9 cellular contexts compared by ENCODE assay signal in the genomic region with DNA sequence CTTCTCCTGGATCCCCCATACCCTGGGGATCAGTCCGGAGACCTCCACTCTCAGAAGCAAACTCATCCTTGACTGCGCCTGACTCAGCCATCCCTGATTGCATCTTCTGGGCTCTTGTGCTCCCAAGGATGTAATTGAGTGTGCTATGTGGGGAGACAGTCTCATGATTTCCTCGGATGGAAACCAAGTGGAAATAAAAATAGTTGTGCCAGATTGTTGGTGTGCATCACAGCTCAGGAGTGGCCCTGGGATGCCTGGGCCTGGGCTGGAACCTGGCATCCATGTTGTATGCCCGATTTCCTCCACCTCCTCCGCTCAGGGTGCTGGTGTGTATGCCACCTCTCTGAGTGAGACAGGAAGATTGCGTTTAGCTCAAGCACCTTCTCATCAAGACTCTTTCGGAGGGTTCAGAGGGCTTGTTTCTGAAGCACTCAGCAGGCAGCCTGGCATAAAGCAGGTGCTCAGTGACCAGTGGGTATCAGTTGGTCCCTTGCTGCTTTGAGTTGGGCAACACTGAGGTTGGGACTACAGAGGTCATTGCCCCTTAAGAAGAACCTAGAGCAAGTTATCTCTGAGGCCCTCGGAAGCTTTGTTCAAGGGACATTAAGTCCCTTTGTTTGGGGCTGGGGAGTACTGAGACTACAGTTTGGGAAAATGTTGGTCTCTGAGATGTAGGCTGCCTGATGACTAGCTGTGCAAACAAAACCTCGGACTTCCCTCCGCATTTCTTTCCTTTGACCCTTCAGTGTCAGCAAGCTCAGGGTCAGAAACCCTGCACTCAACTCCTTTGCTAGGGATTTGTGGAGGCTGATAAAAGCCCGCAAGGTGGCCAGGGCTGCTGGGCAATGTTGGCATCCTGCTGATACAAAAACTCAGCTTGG. TPM values are rescaled to one million over a fixed set of nuclear protein-coding genes. Genes with fewer than 3 reads are reported as not detected.
DNase-seq lines count a peak whose midpoint lies in the region; ATAC-seq, FAIRE-seq and TF ChIP-seq lines count a peak whose summit lies in the region.
"Had no signal": no experiment of that assay in that cellular context is flagged by ENCODE, and none has a peak within 500 bp of the region (broad histone marks: within the 10 kb centered on the region; RNA-seq: fewer than 3 reads in every experiment).

No MANE protein-coding gene starts in this region.

- FAIRE-seq in astrocyte (lab: Jason Lieb, UNC): peak; percentile 9

- intact Hi-C loops in right lobe of liver (cut with DNase I): no loop called here

- H3K4me3 ChIP-seq in astrocyte (ENCODE audit: insufficient read depth, low read depth, low read length): no peak overlapping the region
- no peak overlapping the region for H3K4me3 ChIP-seq in right lobe of liver

- no peaks in the 10 kb centered on the region for H3K27me3 Mint-ChIP-seq in astrocyte (ENCODE audit: low read depth, unreplicated experiment)

- DNase-seq in HK-2 (ENCODE audit: unreplicated experiment) (peak; percentile 29), astrocyte (ENCODE audit: low read depth) (peak; percentile 61), right lobe of liver (no peak), activated T-cell treated with anti-CD3 and anti-CD28 coated beads for 4 hours (no peak)
- DNase-seq: activated CD4-positive, CD25-positive, alpha-beta regulatory T cell treated with anti-CD3 and anti-CD28 coated beads, Interleukin-2, amount 50 U/mL, for 72 hours; central memory CD4-positive, alpha-beta T cell had no signal

- TF ChIP-seq CTCF in astrocyte (IDR thresholded peaks at IDR 0.05; ENCODE audit: insufficient read depth, low read depth, low read length) (no peak), right lobe of liver (IDR thresholded peaks at IDR 0.05) (no peak)

- H3K4me1 ChIP-seq in astrocyte (ENCODE audit: insufficient read depth, low read length): peaks cover 60% of the 10 kb centered on the region
- peaks cover 0 to 20% (median 3%) of the 10 kb centered on the region in 4 donors for H3K4me1 ChIP-seq in right lobe of liver

- H4K20me1 ChIP-seq in astrocyte (ENCODE audit: insufficient read depth, low read length): no peaks in the 10 kb centered on the region

- H3K27me3 ChIP-seq in astrocyte (ENCODE audit: insufficient read depth, low read length) (no peaks in the 10 kb centered on the region), right lobe of liver (no peaks in the 10 kb centered on the region)

- H3K27ac ChIP-seq in astrocyte (ENCODE audit: low read depth, low read length): peak overlapping the region; percentile 100
- H3K27ac ChIP-seq in right lobe of liver: peak overlapping the region; percentile 9 to 45 (median 43)
- H3K27ac ChIP-seq in temporal lobe (ENCODE audit: low read depth, low read length): peak overlapping the region; percentile 47

- ATAC-seq in right lobe of liver (peak; percentile 64 to 79 (median 74)), HG03378 (IDR thresholded peaks at IDR 0.05; ENCODE audit: unreplicated experiment) (no peak), GM18861 (IDR thresholded peaks at IDR 0.05; ENCODE audit: unreplicated experiment) (no peak)

- H3K4me3 Mint-ChIP-seq in astrocyte (ENCODE audit: unreplicated experiment): peak overlapping the region; percentile 27

- peaks cover 57% of the 10 kb centered on the region for H3K4me1 Mint-ChIP-seq in astrocyte (ENCODE audit: low read depth, unreplicated experiment)

- H3K36me3 ChIP-seq in astrocyte (ENCODE audit: insufficient read depth, low read length) (no peaks in the 10 kb centered on the region), right lobe of liver (no peaks in the 10 kb centered on the region)

- 42% methylated on average over 8 of the region's 11 CpGs for WGBS in right lobe of liver (ENCODE audit: insufficient coverage, low coverage, low lambda C conversion rate, missing lambda C conversion rate)

- TF ChIP-seq POLR2A in right lobe of liver (IDR thresholded peaks at IDR 0.05): no peak

- H3K9me3 Mint-ChIP-seq in astrocyte (ENCODE audit: unreplicated experiment): peaks cover 2% of the 10 kb centered on the region

- peaks cover 3% of the 10 kb centered on the region for H3K36me3 Mint-ChIP-seq in astrocyte (ENCODE audit: low read depth, unreplicated experiment)

- H3K27ac Mint-ChIP-seq in astrocyte (ENCODE audit: unreplicated experiment): peak overlapping the region; percentile 100

- H3K9me3 ChIP-seq in astrocyte (ENCODE audit: insufficient read depth, low read depth, low read length): peaks cover 4% of the 10 kb centered on the region
- no peaks in the 10 kb centered on the region for H3K9me3 ChIP-seq in right lobe of liver

- peak overlapping the region; percentile 98 for H3K9ac ChIP-seq in astrocyte (ENCODE audit: low read length)

- H3K4me2 ChIP-seq in astrocyte (ENCODE audit: low read length): peak overlapping the region; percentile 91

- peaks cover 4% of the 10 kb centered on the region for H3K79me2 ChIP-seq in astrocyte (ENCODE audit: insufficient read depth, low read length)

- no peak overlapping the region for H2AFZ ChIP-seq in astrocyte (ENCODE audit: low read depth, low read length)

RNA-seq across cellular contexts. Expression of gene MICAL2, which starts 24.8 kb away (rescaled TPM):
- 357 and 471 TPM in 2 replicates for total RNA-seq in astrocyte
- 10 to 100 TPM; 17.0 to 50.7 (median 35.9) TPM for total RNA-seq in right lobe of liver
- 12.3 TPM for total RNA-seq in temporal lobe

Comparison
In these comparisons a context has a peak if more than half of its experiments do, and no peak if none do; other contexts are left out.
1. DNase-seq: peak in HK-2 (single experiment) and astrocyte (single experiment); none in right lobe of liver (0 of 3) and activated T-cell treated with anti-CD3 and anti-CD28 coated beads for 4 hours (single experiment).
2. H3K27ac ChIP-seq: peak in every context shown above with its lines; median percentile 100 in astrocyte; 47 in temporal lobe; 43 in right lobe of liver.
3. ATAC-seq: peak in right lobe of liver (4 of 4); none in HG03378 (single experiment) and GM18861 (single experiment).